ENCODE assay signal across 8 cellular contexts in genomic region chr1:66271216-66271903, GRCh38.
DNase-seq lines count a peak whose midpoint lies in the region; ATAC-seq and TF ChIP-seq lines count a peak whose summit lies in the region.

No MANE protein-coding gene starts in this region.

- no peak for TF ChIP-seq CTCF in lower lobe of right lung (IDR thresholded peaks at IDR 0.05)

- no peaks in the 10 kb centered on the region for H3K9me3 Mint-ChIP-seq in stimulated activated effector memory CD8-positive, alpha-beta T cell treated with anti-CD3 and anti-CD28 coated beads, Interleukin-12 subunit alpha, Interleukin-12 subunit beta, amount 100 ng/mL, for 72 hours

- peaks cover 38% of the 10 kb centered on the region for H3K4me1 Mint-ChIP-seq in T-helper 17 cell
- H3K4me1 Mint-ChIP-seq in stimulated activated effector memory CD8-positive, alpha-beta T cell treated with anti-CD3 and anti-CD28 coated beads, Interleukin-12 subunit alpha, Interleukin-12 subunit beta, amount 100 ng/mL, for 72 hours = peaks cover 52% of the 10 kb centered on the region

- no peak overlapping the region for H3K4me3 ChIP-seq in ectodermal cell (ENCODE audit: insufficient read depth, low read depth, low read length)
- no peak overlapping the region for H3K4me3 ChIP-seq in lower lobe of right lung
- H3K4me3 ChIP-seq in effector memory CD4-positive, alpha-beta T cell (ENCODE audit: insufficient read depth, low read depth, low read length, poor library complexity, severe bottlenecking) = no peak overlapping the region

- ATAC-seq in T-helper 17 cell (peak; percentile 67), lower lobe of right lung (peak; percentile 91 to 94)
- peak; percentile 22 for ATAC-seq in stimulated activated effector memory CD8-positive, alpha-beta T cell treated with anti-CD3 and anti-CD28 coated beads, Interleukin-12 subunit alpha, Interleukin-12 subunit beta, amount 100 ng/mL, for 72 hours

- H3K27me3 ChIP-seq in ectodermal cell (ENCODE audit: control insufficient read depth, insufficient read depth, low read length, poor library complexity, severe bottlenecking) (no peaks in the 10 kb centered on the region), lower lobe of right lung (ENCODE audit: low read depth) (no peaks in the 10 kb centered on the region)
- no peaks in the 10 kb centered on the region for H3K27me3 ChIP-seq in effector memory CD4-positive, alpha-beta T cell (replicated peaks; ENCODE audit: control insufficient read depth, insufficient read depth, low read length, poor library complexity, severe bottlenecking)

- DNase-seq in D341Med (ENCODE audit: low spot score) = peak; percentile 34
- DNase-seq in KBM-7 = peak; percentile 76
- DNase-seq in T-helper 17 cell = peak in 1 of 3 donors; percentile 21
- peak; percentile 66 for DNase-seq in lower lobe of right lung
- DNase-seq in stimulated activated effector memory CD8-positive, alpha-beta T cell treated with anti-CD3 and anti-CD28 coated beads, Interleukin-12 subunit alpha, Interleukin-12 subunit beta, amount 100 ng/mL, for 72 hours (ENCODE audit: low spot score in 2 of 2) = no peak
- no peak for DNase-seq in effector memory CD4-positive, alpha-beta T cell
- no peak for DNase-seq in HT-29 (ENCODE audit: low spot score)

- H3K27ac ChIP-seq in ectodermal cell (ENCODE audit: insufficient read depth, low read depth, low read length, poor library complexity, severe bottlenecking) (peak overlapping the region; percentile 23), lower lobe of right lung (peak overlapping the region; percentile 81)
- H3K27ac ChIP-seq in effector memory CD4-positive, alpha-beta T cell (ENCODE audit: insufficient read depth, low read length, poor library complexity, severe bottlenecking) = no peak overlapping the region

- in situ Hi-C loops in KBM-7 (cut with MboI; ENCODE audit: low pct_unique_long_range_greater_than_20kb, low sequenced_read_pairs) = no loop called here

- peak overlapping the region; percentile 88 for H3K27ac Mint-ChIP-seq in T-helper 17 cell
- H3K27ac Mint-ChIP-seq in stimulated activated effector memory CD8-positive, alpha-beta T cell treated with anti-CD3 and anti-CD28 coated beads, Interleukin-12 subunit alpha, Interleukin-12 subunit beta, amount 100 ng/mL, for 72 hours = no peak overlapping the region

- H3K4me3 Mint-ChIP-seq in T-helper 17 cell = peak overlapping the region; percentile 73
- peak overlapping the region; percentile 7 for H3K4me3 Mint-ChIP-seq in stimulated activated effector memory CD8-positive, alpha-beta T cell treated with anti-CD3 and anti-CD28 coated beads, Interleukin-12 subunit alpha, Interleukin-12 subunit beta, amount 100 ng/mL, for 72 hours

- intact Hi-C loops in lower lobe of right lung (cut with DNase I) = no loop called here

- peaks cover 2% of the 10 kb centered on the region for H3K36me3 Mint-ChIP-seq in T-helper 17 cell (ENCODE audit: low read depth)
- peaks cover 14% of the 10 kb centered on the region for H3K36me3 Mint-ChIP-seq in stimulated activated effector memory CD8-positive, alpha-beta T cell treated with anti-CD3 and anti-CD28 coated beads, Interleukin-12 subunit alpha, Interleukin-12 subunit beta, amount 100 ng/mL, for 72 hours

- H3K4me1 ChIP-seq in ectodermal cell (ENCODE audit: control insufficient read depth, insufficient read depth, low read length) (peaks cover 17% of the 10 kb centered on the region), lower lobe of right lung (peaks cover 85% of the 10 kb centered on the region)
- H3K4me1 ChIP-seq in effector memory CD4-positive, alpha-beta T cell (ENCODE audit: control insufficient read depth, insufficient read depth, low read length, poor library complexity, severe bottlenecking) = peaks cover 19% of the 10 kb centered on the region

- H3K36me3 ChIP-seq in ectodermal cell (ENCODE audit: control insufficient read depth, insufficient read depth, low read length) (no peaks in the 10 kb centered on the region), lower lobe of right lung (no peaks in the 10 kb centered on the region)
- no peaks in the 10 kb centered on the region for H3K36me3 ChIP-seq in effector memory CD4-positive, alpha-beta T cell (ENCODE audit: control insufficient read depth, insufficient read depth, low read length)

- 53 to 57% methylated on average over 7 to 8 of the region's 8 CpGs for WGBS in ectodermal cell, 2 experiments

- H3K27me3 Mint-ChIP-seq in T-helper 17 cell = no peaks in the 10 kb centered on the region

- H3K9me3 ChIP-seq in T-helper 17 cell (ENCODE audit: control insufficient read depth, low read length, poor library complexity, severe bottlenecking) (no peaks in the 10 kb centered on the region), ectodermal cell (ENCODE audit: control insufficient read depth, low read length) (no peaks in the 10 kb centered on the region), lower lobe of right lung (no peaks in the 10 kb centered on the region)
- H3K9me3 ChIP-seq in effector memory CD4-positive, alpha-beta T cell (ENCODE audit: control insufficient read depth, low read length) = no peaks in the 10 kb centered on the region

Comparison
In these comparisons a context has a peak if more than half of its experiments do, and no peak if none do; other contexts are left out.
1. DNase-seq: peak in D341Med (single experiment), KBM-7 (single experiment) and lower lobe of right lung (single experiment); none in stimulated activated effector memory CD8-positive, alpha-beta T cell treated with anti-CD3 and anti-CD28 coated beads, Interleukin-12 subunit alpha, Interleukin-12 subunit beta, amount 100 ng/mL, for 72 hours (0 of 2), effector memory CD4-positive, alpha-beta T cell (0 of 3) and HT-29 (single experiment).
2. ATAC-seq: peak in every context shown above with its lines; median percentile 92 in lower lobe of right lung; 67 in T-helper 17 cell; 22 in stimulated activated effector memory CD8-positive, alpha-beta T cell treated with anti-CD3 and anti-CD28 coated beads, Interleukin-12 subunit alpha, Interleukin-12 subunit beta, amount 100 ng/mL, for 72 hours.